1 cellular context compared by ENCODE assay signal in genomic region chr20:25622450-25623224, GRCh38.
TF ChIP-seq lines count a peak whose summit lies in the region.

No MANE protein-coding gene starts in this region.

TF ChIP-seq in HepG2, 621 proteins besides CTCF, POLR2A, EP300 and RAD21 (continued from another document and continues in another):
- TF ChIP-seq ZBTB39 (CRISPR knock-in tag; IDR thresholded peaks at IDR 0.05) (no peak), HOXA5 (CRISPR knock-in tag; IDR thresholded peaks at IDR 0.05) (no peak), YEATS4 (CRISPR knock-in tag; IDR thresholded peaks at IDR 0.05; ENCODE audit: borderline replicate concordance) (no peak), ZBTB20 (CRISPR knock-in tag; IDR thresholded peaks at IDR 0.05; ENCODE audit: borderline replicate concordance, low read depth) (no peak), BCLAF1 (IDR thresholded peaks at IDR 0.05) (no peak), NFIB (CRISPR knock-in tag; IDR thresholded peaks at IDR 0.05; ENCODE audit: borderline replicate concordance) (no peak), MAFG (CRISPR knock-in tag; IDR thresholded peaks at IDR 0.05) (no peak), SRSF4 (IDR thresholded peaks at IDR 0.05; ENCODE audit: low read depth, low read length, poor library complexity, severe bottlenecking) (no peak), ELF3 (CRISPR knock-in tag; IDR thresholded peaks at IDR 0.05) (no peak), ZNF205 (CRISPR knock-in tag; IDR thresholded peaks at IDR 0.05) (no peak), TRIM24 (CRISPR knock-in tag; IDR thresholded peaks at IDR 0.05) (no peak), IRF1 (CRISPR knock-in tag; IDR thresholded peaks at IDR 0.05; ENCODE audit: low read depth) (0 out of 2 replicates have a peak, but pooled peaks have one; percentile 22), ZNF264 (CRISPR knock-in tag; IDR thresholded peaks at IDR 0.05) (no peak), TBP (CRISPR knock-in tag; IDR thresholded peaks at IDR 0.05) (no peak), ZNF784 (CRISPR knock-in tag; IDR thresholded peaks at IDR 0.05; ENCODE audit: borderline replicate concordance) (no peak), LRRFIP1 (CRISPR knock-in tag; conservative IDR thresholded peaks at IDR 0.05) (no peak), ZNF775 (CRISPR knock-in tag; IDR thresholded peaks at IDR 0.05; ENCODE audit: borderline replicate concordance) (no peak), BHLHE40 (IDR thresholded peaks at IDR 0.05; ENCODE audit: low read length) (no peak), ZNF430 (CRISPR knock-in tag; IDR thresholded peaks at IDR 0.05) (no peak), RERE (CRISPR knock-in tag; IDR thresholded peaks at IDR 0.05; ENCODE audit: low read depth) (peak; percentile 21; the same call in 1 of the 2 replicates), MAX (IDR thresholded peaks at IDR 0.05) (no peak), SATB2 (CRISPR knock-in tag; IDR thresholded peaks at IDR 0.05) (no peak; the same call in 1 of the 2 replicates), PLSCR1 (CRISPR knock-in tag; IDR thresholded peaks at IDR 0.05; ENCODE audit: borderline replicate concordance) (no peak), ZUFSP (CRISPR knock-in tag; IDR thresholded peaks at IDR 0.05; ENCODE audit: borderline replicate concordance) (no peak), ATF5 (CRISPR knock-in tag; IDR thresholded peaks at IDR 0.05; ENCODE audit: low read depth) (no peak), PAXIP1 (CRISPR knock-in tag; conservative IDR thresholded peaks at IDR 0.05) (no peak), ZNF781 (CRISPR knock-in tag; IDR thresholded peaks at IDR 0.05; ENCODE audit: borderline replicate concordance, not compliant biosample characterization) (no peak), NCOR1 (IDR thresholded peaks at IDR 0.05; ENCODE audit: borderline replicate concordance, low read length) (0 out of 2 replicates have a peak, but pooled peaks have one; percentile 9), ZNF296 (CRISPR knock-in tag; conservative IDR thresholded peaks at IDR 0.05) (no peak), CCDC6 (CRISPR knock-in tag; IDR thresholded peaks at IDR 0.05) (no peak), MNT (IDR thresholded peaks at IDR 0.05) (no peak)
